In genomic region chr2:106109675-106110074, GRCh38 we compare ENCODE assay signal across 1 cellular context.
TF ChIP-seq lines count a peak whose summit lies in the region.

No MANE protein-coding gene starts in this region.

TF ChIP-seq in SK-N-SH, 30 proteins besides CTCF, POLR2A, EP300 and RAD21 (continued from another document):
- TF ChIP-seq TEAD4 (IDR thresholded peaks at IDR 0.05; ENCODE audit: borderline replicate concordance, insufficient read depth), result no peak
- TF ChIP-seq FOSL2 (IDR thresholded peaks at IDR 0.05; ENCODE audit: borderline replicate concordance, low read depth), result no peak
- no peak for TF ChIP-seq USF2 (IDR thresholded peaks at IDR 0.05; ENCODE audit: borderline replicate concordance, low read depth, low read length)
- TF ChIP-seq SIN3A (IDR thresholded peaks at IDR 0.05; ENCODE audit: borderline replicate concordance, low read depth, low read length), result no peak
- no peak for TF ChIP-seq IRF3 (IDR thresholded peaks at IDR 0.05; ENCODE audit: low read depth, low read length)
